In the genomic region with DNA sequence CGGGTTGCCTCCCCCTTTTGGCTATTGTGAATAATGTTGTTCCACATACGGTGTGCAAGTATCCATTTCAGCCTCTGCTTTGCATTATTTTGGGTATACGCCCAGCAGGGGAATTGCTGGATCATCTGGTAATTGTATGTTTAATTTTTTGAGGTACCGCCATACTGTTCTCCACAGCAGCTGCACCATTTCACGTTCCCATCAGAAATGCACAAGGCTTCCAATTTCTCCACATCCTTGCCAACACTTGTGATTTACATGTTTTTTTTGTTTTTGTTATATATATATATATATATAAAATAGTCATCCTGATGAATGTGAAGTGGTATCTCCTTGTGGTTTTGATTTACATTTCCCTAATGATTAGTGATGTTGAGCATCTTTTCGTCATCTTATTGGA, we compare ENCODE assay signal across 32 cellular contexts. TPM values are rescaled to one million over a fixed set of nuclear protein-coding genes. Genes with fewer than 3 reads are reported as not detected.
"Had no signal": no experiment of that assay in that cellular context is flagged by ENCODE, and none has a peak within 500 bp of the region (broad histone marks: within the 10 kb centered on the region; RNA-seq: fewer than 3 reads in every experiment).

No MANE protein-coding gene starts in this region.

- DNase-seq: activated B cell treated with CpG ODN at 0.5 μM for 24 hours; activated CD4-positive, alpha-beta memory T cell treated with anti-CD3 and anti-CD28 coated beads for 36 hours; activated CD4-positive, alpha-beta T cell treated with anti-CD3 and anti-CD28 coated beads for 48 hours; activated CD8-positive, alpha-beta memory T cell treated with anti-CD3 and anti-CD28 coated beads, Interleukin-2, amount 10 ng/mL, durations not matched to agents 7 days and 5 days; activated CD8-positive, alpha-beta memory T cell treated with anti-CD3 and anti-CD28 coated beads, Interleukin-2, amount 50 U/mL, for 4 hours; activated CD8-positive, alpha-beta T cell treated with anti-CD3 and anti-CD28 coated beads, Interleukin-2, amount 10 ng/mL, durations not matched to agents 7 days and 5 days; activated gamma-delta T cell; activated naive CD4-positive, alpha-beta T cell; activated naive CD4-positive, alpha-beta T cell treated with anti-CD3 and anti-CD28 coated beads, Interleukin-2, amount 10 ng/mL, durations not matched to agents 7 days and 5 days; activated naive CD8-positive, alpha-beta T cell treated with anti-CD3 and anti-CD28 coated beads, Interleukin-2, amount 10 ng/mL, durations not matched to agents 7 days and 5 days; activated T-cell treated with anti-CD3 and anti-CD28 coated beads, Interleukin-2, amount 50 U/mL, for 1 hour; activated T-cell treated with anti-CD3 and anti-CD28 coated beads, Interleukin-2, amount 50 U/mL, for 48 hours; central memory CD4-positive, alpha-beta T cell; cerebellar nuclear complex; colonic mucosa; effector CD8-positive, alpha-beta T cell; esophagus squamous epithelium; foreskin fibroblast; T-helper 1 cell; T-helper 17 cell; T1000; WERI-Rb-1 had no signal

- H3K4me1 Mint-ChIP-seq: activated B cell treated with CpG ODN at 0.5 μM for 24 hours; activated CD8-positive, alpha-beta memory T cell treated with anti-CD3 and anti-CD28 coated beads, Interleukin-2, amount 10 ng/mL, durations not matched to agents 7 days and 5 days; activated naive CD4-positive, alpha-beta T cell treated with anti-CD3 and anti-CD28 coated beads, Interleukin-2, amount 10 ng/mL, durations not matched to agents 7 days and 5 days; activated naive CD8-positive, alpha-beta T cell treated with anti-CD3 and anti-CD28 coated beads, Interleukin-2, amount 10 ng/mL, durations not matched to agents 7 days and 5 days; T-helper 17 cell had no signal

- ATAC-seq: activated CD4-positive, CD25-positive, alpha-beta regulatory T cell treated with anti-CD3 and anti-CD28 coated beads, Interleukin-2, amount 50 U/mL, for 24 hours; activated CD8-positive, alpha-beta memory T cell treated with anti-CD3 and anti-CD28 coated beads, Interleukin-2, amount 10 ng/mL, durations not matched to agents 7 days and 5 days; activated CD8-positive, alpha-beta T cell treated with anti-CD3 and anti-CD28 coated beads, Interleukin-2, amount 10 ng/mL, durations not matched to agents 7 days and 5 days; activated naive CD4-positive, alpha-beta T cell treated with anti-CD3 and anti-CD28 coated beads, Interleukin-2, amount 50 U/mL, for 72 hours; T-helper 17 cell had no signal

- H3K9me3 ChIP-seq: ascending aorta, breast epithelium, colonic mucosa, esophagus squamous epithelium had no signal

- H3K27me3 Mint-ChIP-seq: activated B cell treated with CpG ODN at 0.5 μM for 24 hours had no signal

- H3K4me3 ChIP-seq: ascending aorta, breast epithelium, cardiac muscle cell, colonic mucosa, esophagus squamous epithelium had no signal

- H3K36me3 ChIP-seq: ascending aorta, breast epithelium, cardiac muscle cell, colonic mucosa, esophagus squamous epithelium, WERI-Rb-1 had no signal

- H3K27me3 ChIP-seq: ascending aorta, cardiac muscle cell, colonic mucosa had no signal

- H3K4me3 Mint-ChIP-seq: activated B cell treated with CpG ODN at 0.5 μM for 24 hours; activated CD4-positive, alpha-beta memory T cell treated with anti-CD3 and anti-CD28 coated beads for 36 hours; activated CD8-positive, alpha-beta memory T cell treated with anti-CD3 and anti-CD28 coated beads, Interleukin-2, amount 10 ng/mL, durations not matched to agents 7 days and 5 days; activated CD8-positive, alpha-beta T cell treated with anti-CD3 and anti-CD28 coated beads, Interleukin-2, amount 10 ng/mL, durations not matched to agents 7 days and 5 days; activated naive CD4-positive, alpha-beta T cell treated with anti-CD3 and anti-CD28 coated beads, Interleukin-2, amount 10 ng/mL, durations not matched to agents 7 days and 5 days; activated naive CD8-positive, alpha-beta T cell treated with anti-CD3 and anti-CD28 coated beads, Interleukin-2, amount 10 ng/mL, durations not matched to agents 7 days and 5 days; brain; T-helper 17 cell; T-helper 2 cell treated with Interferon-gamma antibody and Interleukin-4, amounts not matched to agents 5 μg/mL and 100 μg/mL, for 36 hours had no signal

- H3K36me3 Mint-ChIP-seq: activated CD4-positive, alpha-beta memory T cell treated with anti-CD3 and anti-CD28 coated beads for 36 hours; activated CD8-positive, alpha-beta memory T cell treated with anti-CD3 and anti-CD28 coated beads, Interleukin-2, amount 10 ng/mL, durations not matched to agents 7 days and 5 days; activated naive CD4-positive, alpha-beta T cell treated with anti-CD3 and anti-CD28 coated beads, Interleukin-2, amount 10 ng/mL, durations not matched to agents 7 days and 5 days; activated naive CD4-positive, alpha-beta T cell treated with anti-CD3 and anti-CD28 coated beads, Interleukin-2, amount 50 U/mL, for 72 hours; activated naive CD8-positive, alpha-beta T cell treated with anti-CD3 and anti-CD28 coated beads, Interleukin-2, amount 10 ng/mL, durations not matched to agents 7 days and 5 days; brain had no signal

- H3K27ac Mint-ChIP-seq: activated B cell treated with CpG ODN at 0.5 μM for 24 hours; activated CD4-positive, alpha-beta memory T cell treated with anti-CD3 and anti-CD28 coated beads for 36 hours; activated CD8-positive, alpha-beta memory T cell treated with anti-CD3 and anti-CD28 coated beads, Interleukin-2, amount 10 ng/mL, durations not matched to agents 7 days and 5 days; activated CD8-positive, alpha-beta T cell treated with anti-CD3 and anti-CD28 coated beads, Interleukin-2, amount 10 ng/mL, durations not matched to agents 7 days and 5 days; activated naive CD4-positive, alpha-beta T cell treated with anti-CD3 and anti-CD28 coated beads, Interleukin-2, amount 10 ng/mL, durations not matched to agents 7 days and 5 days; activated naive CD4-positive, alpha-beta T cell treated with anti-CD3 and anti-CD28 coated beads, Interleukin-2, amount 50 U/mL, for 72 hours; activated naive CD8-positive, alpha-beta T cell treated with anti-CD3 and anti-CD28 coated beads, Interleukin-2, amount 10 ng/mL, durations not matched to agents 7 days and 5 days; brain; T-helper 17 cell; T-helper 2 cell treated with Interferon-gamma antibody and Interleukin-4, amounts not matched to agents 5 μg/mL and 100 μg/mL, for 36 hours had no signal

- H3K9me3 Mint-ChIP-seq: activated B cell treated with CpG ODN at 0.5 μM for 24 hours; activated CD4-positive, alpha-beta memory T cell treated with anti-CD3 and anti-CD28 coated beads for 36 hours; activated naive CD4-positive, alpha-beta T cell treated with anti-CD3 and anti-CD28 coated beads, Interleukin-2, amount 10 ng/mL, durations not matched to agents 7 days and 5 days; activated naive CD4-positive, alpha-beta T cell treated with anti-CD3 and anti-CD28 coated beads, Interleukin-2, amount 50 U/mL, for 72 hours; activated naive CD8-positive, alpha-beta T cell treated with anti-CD3 and anti-CD28 coated beads, Interleukin-2, amount 10 ng/mL, durations not matched to agents 7 days and 5 days; T-helper 2 cell treated with Interferon-gamma antibody and Interleukin-4, amounts not matched to agents 5 μg/mL and 100 μg/mL, for 36 hours had no signal

RNA-seq across cellular contexts. Expression of a gene that starts 54.5 kb away (rescaled TPM):
- total RNA-seq: activated B cell treated with CpG ODN at 0.5 μM for 24 hours; activated CD4-positive, alpha-beta memory T cell treated with anti-CD3 and anti-CD28 coated beads for 36 hours; activated CD8-positive, alpha-beta memory T cell treated with anti-CD3 and anti-CD28 coated beads for 36 hours; activated CD8-positive, alpha-beta memory T cell treated with anti-CD3 and anti-CD28 coated beads, Interleukin-2, amount 10 ng/mL, durations not matched to agents 7 days and 5 days; activated CD8-positive, alpha-beta T cell treated with anti-CD3 and anti-CD28 coated beads, Interleukin-2, amount 10 ng/mL, durations not matched to agents 7 days and 5 days; activated naive CD4-positive, alpha-beta T cell treated with anti-CD3 and anti-CD28 coated beads, Interleukin-2, amount 50 U/mL, for 72 hours; activated naive CD8-positive, alpha-beta T cell treated with anti-CD3 and anti-CD28 coated beads, Interleukin-2, amount 10 ng/mL, durations not matched to agents 7 days and 5 days; cardiac muscle cell; dermis microvascular lymphatic vessel endothelial cell; frontal cortex; T-helper 17 cell had no signal
